8 cellular contexts compared by ENCODE assay signal in the genomic region with DNA sequence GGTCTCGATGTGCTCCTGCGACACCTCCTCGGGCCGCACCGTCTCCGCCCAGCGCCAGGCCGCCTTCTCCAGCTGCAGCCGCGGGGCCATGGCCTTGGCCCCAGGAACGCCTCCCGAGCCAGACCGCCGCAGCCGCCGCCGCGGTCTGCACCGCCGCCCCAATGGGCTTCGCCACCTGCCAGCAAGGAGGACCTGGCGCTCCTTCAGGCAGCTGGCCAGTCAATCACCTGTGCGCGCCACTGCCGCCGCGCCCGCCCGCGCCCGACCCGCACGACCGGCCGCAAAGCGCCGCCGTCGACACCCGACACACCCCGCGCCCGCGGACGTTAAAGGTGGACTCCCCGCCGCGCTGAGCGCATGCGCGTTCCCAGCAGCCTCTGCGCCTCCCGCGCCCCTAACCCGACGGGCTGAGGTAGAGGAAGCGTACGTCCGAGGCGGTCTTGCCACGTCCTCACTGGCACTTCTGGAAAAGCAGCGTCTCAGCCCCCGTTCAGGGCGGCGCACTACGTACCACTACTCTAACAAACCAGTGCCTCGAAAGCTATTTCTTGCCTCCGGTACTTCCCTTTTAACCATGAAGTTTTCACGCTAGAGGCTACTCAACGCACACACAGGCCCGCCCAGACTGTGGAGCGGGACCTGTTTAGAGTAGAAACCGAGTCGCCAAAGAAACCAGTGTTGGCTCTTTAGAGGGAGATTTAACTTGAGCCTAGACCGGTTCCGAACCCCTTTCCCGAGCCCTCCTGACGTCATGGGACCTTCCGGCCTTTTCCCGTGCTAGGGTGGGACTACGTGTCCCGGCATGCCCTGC. TPM values are rescaled to one million over a fixed set of nuclear protein-coding genes. Genes with fewer than 3 reads are reported as not detected.
DNase-seq lines count a peak whose midpoint lies in the region; ATAC-seq and TF ChIP-seq lines count a peak whose summit lies in the region.

A gene with protein sequence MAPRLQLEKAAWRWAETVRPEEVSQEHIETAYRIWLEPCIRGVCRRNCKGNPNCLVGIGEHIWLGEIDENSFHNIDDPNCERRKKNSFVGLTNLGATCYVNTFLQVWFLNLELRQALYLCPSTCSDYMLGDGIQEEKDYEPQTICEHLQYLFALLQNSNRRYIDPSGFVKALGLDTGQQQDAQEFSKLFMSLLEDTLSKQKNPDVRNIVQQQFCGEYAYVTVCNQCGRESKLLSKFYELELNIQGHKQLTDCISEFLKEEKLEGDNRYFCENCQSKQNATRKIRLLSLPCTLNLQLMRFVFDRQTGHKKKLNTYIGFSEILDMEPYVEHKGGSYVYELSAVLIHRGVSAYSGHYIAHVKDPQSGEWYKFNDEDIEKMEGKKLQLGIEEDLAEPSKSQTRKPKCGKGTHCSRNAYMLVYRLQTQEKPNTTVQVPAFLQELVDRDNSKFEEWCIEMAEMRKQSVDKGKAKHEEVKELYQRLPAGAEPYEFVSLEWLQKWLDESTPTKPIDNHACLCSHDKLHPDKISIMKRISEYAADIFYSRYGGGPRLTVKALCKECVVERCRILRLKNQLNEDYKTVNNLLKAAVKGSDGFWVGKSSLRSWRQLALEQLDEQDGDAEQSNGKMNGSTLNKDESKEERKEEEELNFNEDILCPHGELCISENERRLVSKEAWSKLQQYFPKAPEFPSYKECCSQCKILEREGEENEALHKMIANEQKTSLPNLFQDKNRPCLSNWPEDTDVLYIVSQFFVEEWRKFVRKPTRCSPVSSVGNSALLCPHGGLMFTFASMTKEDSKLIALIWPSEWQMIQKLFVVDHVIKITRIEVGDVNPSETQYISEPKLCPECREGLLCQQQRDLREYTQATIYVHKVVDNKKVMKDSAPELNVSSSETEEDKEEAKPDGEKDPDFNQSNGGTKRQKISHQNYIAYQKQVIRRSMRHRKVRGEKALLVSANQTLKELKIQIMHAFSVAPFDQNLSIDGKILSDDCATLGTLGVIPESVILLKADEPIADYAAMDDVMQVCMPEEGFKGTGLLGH (minus strand): TSS at position 282 of the 811 bp plus-strand sequence. CDS start 192 bp downstream, at position 90.

- POLR2A ChIA-PET in A673 (lab: Charles Lee; ENCODE audit: low non-redundant PET): no interaction called here

- H3K9me3 ChIP-seq in A673 (ENCODE audit: low read depth, low read length, poor library complexity, severe bottlenecking) (peaks cover 1% of the 10 kb centered on the region), iPS-18a (ENCODE audit: control insufficient read depth, low read depth, low read length) (no peaks in the 10 kb centered on the region), skeletal muscle satellite cell (replicated peaks; ENCODE audit: low read length) (no peaks in the 10 kb centered on the region)

- H3K9ac ChIP-seq in iPS-18a (ENCODE audit: low read length) (peak within 1 kb of the TSS; percentile 97), skeletal muscle satellite cell (ENCODE audit: low read depth, low read length) (peak within 1 kb of the TSS; percentile 99)

- ATAC-seq in GM18907 (IDR thresholded peaks at IDR 0.05; ENCODE audit: unreplicated experiment): peak; percentile 74
- ATAC-seq in HG03139 (IDR thresholded peaks at IDR 0.05; ENCODE audit: unreplicated experiment): peak; percentile 64

- H3K4me1 ChIP-seq in A673 (ENCODE audit: insufficient read depth, low read length, poor library complexity, severe bottlenecking) (peaks cover 4% of the 10 kb centered on the region), iPS-18a (ENCODE audit: control insufficient read depth, low read depth, low read length) (no peaks in the 10 kb centered on the region), skeletal muscle satellite cell (ENCODE audit: control insufficient read depth, insufficient read depth, low read length) (peaks cover 7% of the 10 kb centered on the region)

- TF ChIP-seq CTCF in A673 (conservative IDR thresholded peaks at IDR 0.05; ENCODE audit: low read depth, low read length): no peak
- no peak for TF ChIP-seq CTCF in VCaP (conservative IDR thresholded peaks at IDR 0.05)

- H3K4me3 ChIP-seq in A673 (ENCODE audit: low read depth, low read length, poor library complexity, severe bottlenecking) (peak within 1 kb of the TSS; percentile 89), iPS-18a (ENCODE audit: low read length) (peak within 1 kb of the TSS; percentile 93), skeletal muscle satellite cell (ENCODE audit: low read length) (peak within 1 kb of the TSS; percentile 80)

- H3K4me2 ChIP-seq in skeletal muscle satellite cell (ENCODE audit: low read length): peak within 1 kb of the TSS; percentile 96

- H3K36me3 ChIP-seq in A673 (ENCODE audit: insufficient read depth, low read length, poor library complexity, severe bottlenecking): no peaks in the 10 kb centered on the region
- H3K36me3 ChIP-seq in iPS-18a (ENCODE audit: control insufficient read depth, low read depth, low read length): no peaks in the 10 kb centered on the region
- H3K36me3 ChIP-seq in skeletal muscle satellite cell (ENCODE audit: insufficient read depth, low read length): no peaks in the 10 kb centered on the region

- CTCF ChIA-PET in A673 (lab: Charles Lee): interaction anchor here (0.5 kb wide), 1 partner anchor 127 kb away, joined by 3 read pairs; no protein-coding TSS in a partner anchor

- no TSS peak for BruUV-seq in A673 (replicated peaks; lab: Mats Ljungman, UMichigan)

- H3K27me3 ChIP-seq in A673 (replicated peaks; ENCODE audit: insufficient read depth, low read depth, low read length, poor library complexity) (no peaks in the 10 kb centered on the region), iPS-18a (ENCODE audit: control insufficient read depth, insufficient read depth, low read length) (no peaks in the 10 kb centered on the region), skeletal muscle satellite cell (ENCODE audit: control insufficient read depth, insufficient read depth, low read length) (no peaks in the 10 kb centered on the region)

- in situ Hi-C loops in T47D (cut with HindIII; ENCODE audit: low pct_unique_long_range_greater_than_20kb, low sequenced_read_pairs): no loop called here

- DNase-seq in A673 (ENCODE audit: low spot score) (peak; percentile 97), NCI-H2196 treated with DMSO at 0.1 percent for 48 hours (lab: John Stamatoyannopoulos, UW; ENCODE audit: unreplicated experiment) (peak; percentile 94), T47D (ENCODE audit: low read depth in 1 of 2, low spot score in 1 of 2) (peak; percentile 38 to 95)

- intact Hi-C loops in A673 (cut with micrococcal nuclease; ENCODE audit: unreplicated experiment): no loop called here

- peak within 1 kb of the TSS; percentile 100 for H3K27ac ChIP-seq in A673 (ENCODE audit: low read depth, low read length, poor library complexity, severe bottlenecking)
- H3K27ac ChIP-seq in VCaP: peak within 1 kb of the TSS; percentile 98
- peak within 1 kb of the TSS; percentile 98 for H3K27ac ChIP-seq in iPS-18a (ENCODE audit: low read length)

RNA-seq across cellular contexts. Expression of the gene that starts here (rescaled TPM):
- 74.1 and 74.6 TPM in 2 replicates for total RNA-seq in A673 (2021)
- total RNA-seq in skeletal muscle satellite cell (2012; rRNA removed): 19.4 and 20.5 TPM in 2 replicates

Comparison
In these comparisons a context has a peak if more than half of its experiments do, and no peak if none do; other contexts are left out.
1. Peak in every context shown above with its lines: DNase-seq, ATAC-seq, H3K4me3 ChIP-seq and H3K27ac ChIP-seq.